38 cellular contexts compared by ENCODE assay signal in genomic region chr2:218072002-218072401, GRCh38. TPM values are rescaled to one million over a fixed set of nuclear protein-coding genes. Genes with fewer than 3 reads are reported as not detected.
"Had no signal": no experiment of that assay in that cellular context is flagged by ENCODE, and none has a peak within 500 bp of the region (broad histone marks: within the 10 kb centered on the region; RNA-seq: fewer than 3 reads in every experiment).

No MANE protein-coding gene starts in this region.

- H3K36me3 Mint-ChIP-seq: activated CD4-positive, alpha-beta memory T cell treated with anti-CD3 and anti-CD28 coated beads for 36 hours; activated naive CD4-positive, alpha-beta T cell treated with anti-CD3 and anti-CD28 coated beads, Interleukin-2, amount 10 ng/mL, durations not matched to agents 7 days and 5 days; activated naive CD4-positive, alpha-beta T cell treated with anti-CD3 and anti-CD28 coated beads, Interleukin-2, amount 50 U/mL, for 24 hours; activated naive CD8-positive, alpha-beta T cell; activated naive CD8-positive, alpha-beta T cell treated with anti-CD3 and anti-CD28 coated beads, Interleukin-2, amount 10 ng/mL, durations not matched to agents 7 days and 5 days; brain had no signal

- H3K27me3 ChIP-seq: ascending aorta had no signal

- DNase-seq: activated B cell treated with CpG ODN at 0.5 μM for 24 hours; activated CD4-positive, alpha-beta memory T cell treated with anti-CD3 and anti-CD28 coated beads for 36 hours; activated CD4-positive, alpha-beta T cell treated with anti-CD3 and anti-CD28 coated beads for 4 hours; activated CD4-positive, alpha-beta T cell treated with anti-CD3 and anti-CD28 coated beads, Interleukin-2, amount 10 ng/mL, durations not matched to agents 24 days and 14 days; activated CD4-positive, alpha-beta T cell treated with anti-CD3 and anti-CD28 coated beads, Interleukin-2, amount 50 U/mL, for 1 hour; activated CD4-positive, alpha-beta T cell treated with anti-CD3 and anti-CD28 coated beads, Interleukin-2, amount 50 U/mL, for 4 hours; activated CD4-positive, CD25-positive, alpha-beta regulatory T cell treated with anti-CD3 and anti-CD28 coated beads, Interleukin-2, amount 50 U/mL, for 72 hours; activated CD8-positive, alpha-beta memory T cell treated with anti-CD3 and anti-CD28 coated beads, Interleukin-2, amount 50 U/mL, for 4 hours; activated CD8-positive, alpha-beta T cell treated with anti-CD3 and anti-CD28 coated beads for 36 hours; activated gamma-delta T cell; activated naive CD4-positive, alpha-beta T cell treated with anti-CD3 and anti-CD28 coated beads, Interleukin-2, amount 10 ng/mL, durations not matched to agents 7 days and 5 days; activated naive CD4-positive, alpha-beta T cell treated with Interleukin-2 at 50 U/mL for 16 hours; activated naive CD8-positive, alpha-beta T cell treated with anti-CD3 and anti-CD28 coated beads, Interleukin-2, amount 10 ng/mL, durations not matched to agents 7 days and 5 days; activated naive CD8-positive, alpha-beta T cell treated with anti-CD3 and anti-CD28 coated beads, Interleukin-2, amount 50 U/mL, for 24 hours; activated T-cell treated with anti-CD3 and anti-CD28 coated beads for 4 hours; activated T-cell treated with anti-CD3 and anti-CD28 coated beads, Interleukin-2, amount 50 U/mL, for 1 hour; activated T-cell treated with anti-CD3 and anti-CD28 coated beads, Interleukin-2, amount 50 U/mL, for 4 hours; activated T-cell treated with anti-CD3 and anti-CD28 coated beads, Interleukin-2, amount 50 U/mL, for 72 hours; amygdala; anterior cingulate cortex; caudate nucleus; cerebellar nuclear complex; T-helper 1 cell; T-helper 2 cell; T-helper 9 cell had no signal

- ATAC-seq: activated CD8-positive, alpha-beta T cell treated with anti-CD3 and anti-CD28 coated beads for 36 hours; activated naive CD8-positive, alpha-beta T cell treated with anti-CD3 and anti-CD28 coated beads, Interleukin-2, amount 50 U/mL, for 24 hours; activated T-cell treated with anti-CD3 and anti-CD28 coated beads, Interleukin-2, amount 50 U/mL, for 4 hours; activated T-cell treated with anti-CD3 and anti-CD28 coated beads, Interleukin-2, amount 50 U/mL, for 72 hours; activated T-helper 17 cell treated with anti-CD3 and anti-CD28 coated beads, Interleukin-2, amount 50 U/mL, for 72 hours had no signal

- H3K36me3 ChIP-seq: ascending aorta, cardiac muscle cell had no signal

- H3K9me3 Mint-ChIP-seq: activated B cell treated with CpG ODN at 0.5 μM for 24 hours; activated CD4-positive, alpha-beta memory T cell treated with anti-CD3 and anti-CD28 coated beads for 36 hours; activated CD4-positive, alpha-beta T cell treated with anti-CD3 and anti-CD28 coated beads, Interleukin-2, amount 10 ng/mL, durations not matched to agents 24 days and 14 days; activated CD8-positive, alpha-beta T cell treated with anti-CD3 and anti-CD28 coated beads for 36 hours; activated naive CD4-positive, alpha-beta T cell treated with anti-CD3 and anti-CD28 coated beads, Interleukin-2, amount 10 ng/mL, durations not matched to agents 7 days and 5 days; activated naive CD4-positive, alpha-beta T cell treated with anti-CD3 and anti-CD28 coated beads, Interleukin-2, amount 50 U/mL, for 24 hours; activated naive CD8-positive, alpha-beta T cell treated with anti-CD3 and anti-CD28 coated beads, Interleukin-2, amount 10 ng/mL, durations not matched to agents 7 days and 5 days; activated naive CD8-positive, alpha-beta T cell treated with anti-CD3 and anti-CD28 coated beads, Interleukin-2, amount 50 U/mL, for 24 hours; activated T-cell treated with anti-CD3 and anti-CD28 coated beads, Interleukin-2, amount 50 U/mL, for 4 hours; activated T-cell treated with anti-CD3 and anti-CD28 coated beads, Interleukin-2, amount 50 U/mL, for 72 hours; activated T-helper 1 cell treated with anti-CD3 and anti-CD28 coated beads, Interleukin-12 subunit alpha, Interleukin-12 subunit beta, Interleukin-2, Interleukin-4 antibody, amounts not matched to agents 30 ng/mL and 10 ng/mL and 1 ng/mL, durations not matched to agents 14 hours and 24 hours and 36 hours; activated T-helper 17 cell treated with anti-CD3 and anti-CD28 coated beads, Interleukin-2, amount 50 U/mL, for 72 hours; central memory CD8-positive, alpha-beta T cell; T-helper 1 cell treated with Interleukin-12 subunit alpha and Interleukin-12 subunit beta and Interleukin-4 antibody, amounts not matched to agents 30 μg/mL and 1 μg/mL, for 36 hours; T-helper 2 cell treated with Interferon-gamma antibody and Interleukin-4, amounts not matched to agents 5 μg/mL and 100 μg/mL, for 36 hours had no signal

- H3K27ac Mint-ChIP-seq: activated B cell treated with CpG ODN at 0.5 μM for 24 hours; activated CD4-positive, alpha-beta memory T cell treated with anti-CD3 and anti-CD28 coated beads for 36 hours; activated CD4-positive, alpha-beta T cell treated with anti-CD3 and anti-CD28 coated beads, Interleukin-2, amount 10 ng/mL, durations not matched to agents 24 days and 14 days; activated CD8-positive, alpha-beta T cell treated with anti-CD3 and anti-CD28 coated beads for 36 hours; activated naive CD4-positive, alpha-beta T cell treated with anti-CD3 and anti-CD28 coated beads, Interleukin-2, amount 10 ng/mL, durations not matched to agents 7 days and 5 days; activated naive CD4-positive, alpha-beta T cell treated with anti-CD3 and anti-CD28 coated beads, Interleukin-2, amount 50 U/mL, for 24 hours; activated naive CD8-positive, alpha-beta T cell; activated naive CD8-positive, alpha-beta T cell treated with anti-CD3 and anti-CD28 coated beads, Interleukin-2, amount 50 U/mL, for 24 hours; activated T-cell treated with anti-CD3 and anti-CD28 coated beads, Interleukin-2, amount 50 U/mL, for 72 hours; activated T-helper 1 cell treated with anti-CD3 and anti-CD28 coated beads, Interleukin-12 subunit alpha, Interleukin-12 subunit beta, Interleukin-2, Interleukin-4 antibody, amounts not matched to agents 30 ng/mL and 10 ng/mL and 1 ng/mL, durations not matched to agents 14 hours and 24 hours and 36 hours; activated T-helper 17 cell treated with anti-CD3 and anti-CD28 coated beads, Interleukin-2, amount 50 U/mL, for 72 hours; brain; T-helper 1 cell treated with Interleukin-12 subunit alpha and Interleukin-12 subunit beta and Interleukin-4 antibody, amounts not matched to agents 30 μg/mL and 1 μg/mL, for 36 hours; T-helper 2 cell treated with Interferon-gamma antibody and Interleukin-4, amounts not matched to agents 5 μg/mL and 100 μg/mL, for 36 hours had no signal

- H3K9me3 ChIP-seq: ascending aorta had no signal

- H3K27ac ChIP-seq: ascending aorta, cardiac muscle cell, VCaP had no signal

- H3K4me3 Mint-ChIP-seq: activated B cell treated with CpG ODN at 0.5 μM for 24 hours; activated CD4-positive, alpha-beta memory T cell treated with anti-CD3 and anti-CD28 coated beads for 36 hours; activated CD4-positive, alpha-beta T cell treated with anti-CD3 and anti-CD28 coated beads, Interleukin-2, amount 10 ng/mL, durations not matched to agents 24 days and 14 days; activated CD8-positive, alpha-beta T cell treated with anti-CD3 and anti-CD28 coated beads for 36 hours; activated naive CD4-positive, alpha-beta T cell treated with anti-CD3 and anti-CD28 coated beads, Interleukin-2, amount 10 ng/mL, durations not matched to agents 7 days and 5 days; activated naive CD4-positive, alpha-beta T cell treated with anti-CD3 and anti-CD28 coated beads, Interleukin-2, amount 50 U/mL, for 24 hours; activated naive CD8-positive, alpha-beta T cell; activated naive CD8-positive, alpha-beta T cell treated with anti-CD3 and anti-CD28 coated beads, Interleukin-2, amount 10 ng/mL, durations not matched to agents 7 days and 5 days; activated naive CD8-positive, alpha-beta T cell treated with anti-CD3 and anti-CD28 coated beads, Interleukin-2, amount 50 U/mL, for 24 hours; activated T-cell treated with anti-CD3 and anti-CD28 coated beads, Interleukin-2, amount 50 U/mL, for 4 hours; activated T-cell treated with anti-CD3 and anti-CD28 coated beads, Interleukin-2, amount 50 U/mL, for 72 hours; activated T-helper 1 cell treated with anti-CD3 and anti-CD28 coated beads, Interleukin-12 subunit alpha, Interleukin-12 subunit beta, Interleukin-2, Interleukin-4 antibody, amounts not matched to agents 30 ng/mL and 10 ng/mL and 1 ng/mL, durations not matched to agents 14 hours and 24 hours and 36 hours; activated T-helper 17 cell treated with anti-CD3 and anti-CD28 coated beads, Interleukin-2, amount 50 U/mL, for 72 hours; brain; central memory CD8-positive, alpha-beta T cell; T-helper 1 cell treated with Interleukin-12 subunit alpha and Interleukin-12 subunit beta and Interleukin-4 antibody, amounts not matched to agents 30 μg/mL and 1 μg/mL, for 36 hours; T-helper 2 cell treated with Interferon-gamma antibody and Interleukin-4, amounts not matched to agents 5 μg/mL and 100 μg/mL, for 36 hours had no signal

- H3K4me3 ChIP-seq: ascending aorta, cardiac muscle cell had no signal

RNA-seq across cellular contexts. Expression of gene RUFY4, which starts 2.9 kb away (rescaled TPM):
- total RNA-seq: activated CD8-positive, alpha-beta memory T cell treated with anti-CD3 and anti-CD28 coated beads for 36 hours; ascending aorta; bronchial epithelial cell; cardiac muscle cell had no signal
- polyA plus RNA-seq: cardiac muscle cell had no signal

RNA-seq across cellular contexts. Expression of gene CXCR2, which starts 53.8 kb away (rescaled TPM):
- total RNA-seq: activated B cell treated with CpG ODN at 0.5 μM for 24 hours; activated CD4-positive, alpha-beta memory T cell treated with anti-CD3 and anti-CD28 coated beads for 36 hours; activated CD8-positive, alpha-beta memory T cell treated with anti-CD3 and anti-CD28 coated beads for 36 hours; activated T-cell treated with anti-CD3 and anti-CD28 coated beads, Interleukin-2, amount 50 U/mL, for 4 hours; activated T-helper 1 cell treated with anti-CD3 and anti-CD28 coated beads, Interleukin-12 subunit alpha, Interleukin-12 subunit beta, Interleukin-2, Interleukin-4 antibody, amounts not matched to agents 30 ng/mL and 10 ng/mL and 1 ng/mL, durations not matched to agents 14 hours and 24 hours and 36 hours; ascending aorta; bronchial epithelial cell had no signal
